In the genomic region with DNA sequence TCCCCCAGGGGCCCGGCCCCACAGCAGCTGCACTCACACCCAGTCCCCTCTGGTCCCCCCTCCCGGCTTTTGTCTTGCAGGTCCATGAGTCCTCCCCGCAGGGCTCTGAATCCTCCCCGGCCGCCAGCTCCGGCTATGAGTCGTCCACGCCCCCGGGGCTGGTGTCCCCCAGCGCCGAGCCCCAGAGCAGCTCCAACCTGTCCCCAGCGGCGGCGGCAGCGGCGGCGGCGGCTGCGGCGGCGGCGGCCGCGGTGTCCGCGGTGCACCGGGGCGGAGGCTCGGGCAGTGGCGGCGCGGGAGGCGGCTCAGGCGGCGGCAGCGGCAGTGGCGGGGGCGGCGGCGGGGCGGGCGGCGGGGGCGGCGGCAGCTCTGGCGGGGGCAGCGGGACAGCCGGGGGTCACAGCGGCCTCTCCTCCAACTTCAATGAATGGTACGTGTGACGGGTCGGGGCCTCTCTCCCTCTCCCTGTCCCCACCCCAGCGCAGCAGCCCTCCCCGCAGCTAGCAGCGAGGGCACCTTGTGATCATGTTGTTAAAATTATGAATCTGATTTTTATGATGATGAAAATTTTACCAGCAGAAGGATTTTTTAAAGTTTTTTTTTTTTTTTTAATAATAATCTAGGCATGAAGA, we compare ENCODE assay signal across 16 cellular contexts. TPM values are rescaled to one million over a fixed set of nuclear protein-coding genes. Genes with fewer than 3 reads are reported as not detected.
DNase-seq lines count a peak whose midpoint lies in the region; ATAC-seq and TF ChIP-seq lines count a peak whose summit lies in the region.
"Had no signal": no experiment of that assay in that cellular context is flagged by ENCODE, and none has a peak within 500 bp of the region (broad histone marks: within the 10 kb centered on the region; RNA-seq: fewer than 3 reads in every experiment).

No MANE protein-coding gene starts in this region.

- H3K4me3 ChIP-seq in NT2/D1 (ENCODE audit: insufficient read length, low read depth) (peak overlapping the region; percentile 79), endodermal cell (ENCODE audit: low read length) (peak overlapping the region; percentile 92)

- POLR2A ChIA-PET in activated naive CD8-positive, alpha-beta T cell treated with anti-CD3 and anti-CD28 coated beads, Interleukin-2, amount 10 ng/mL, durations not matched to agents 7 days and 5 days (lab: Charles Lee), result no interaction called here
- POLR2A ChIA-PET in naive thymus-derived CD8-positive, alpha-beta T cell (lab: Charles Lee), result interaction anchor here (0.9 to 2.7 kb wide), 3 partner anchors 10 to 15 kb away, joined by 4 to 15 read pairs (median 6); no protein-coding TSS in a partner anchor

- DNase-seq in activated naive CD8-positive, alpha-beta T cell treated with anti-CD3 and anti-CD28 coated beads, Interleukin-2, amount 10 ng/mL, durations not matched to agents 7 days and 5 days, result peak; percentile 44
- no peak for DNase-seq in activated naive CD8-positive, alpha-beta T cell treated with anti-CD3 and anti-CD28 coated beads, Interleukin-2, amount 50 U/mL, for 24 hours
- no peak for DNase-seq in NT2/D1 (ENCODE audit: low read depth, low spot score)
- DNase-seq in endodermal cell, result peak; percentile 75
- peak; percentile 37 for DNase-seq in stimulated activated CD8-positive, alpha-beta memory T cell treated with anti-CD3 and anti-CD28 coated beads, Interleukin-4, amount 100 ng/mL, for 48 hours
- no peak for DNase-seq in SW 1271 (lab: John Stamatoyannopoulos, UW)
- DNase-seq in naive thymus-derived CD8-positive, alpha-beta T cell, result no peak
- DNase-seq in caudate nucleus (lab: John Stamatoyannopoulos, UW), result no peak
- DNase-seq: C1 segment of cervical spinal cord; stimulated activated CD4-positive, alpha-beta T cell treated with anti-CD3 and anti-CD28 coated beads, Interleukin-4, amount 100 ng/mL, for 24 hours; T-helper 1 cell had no signal

- peaks cover 71% of the 10 kb centered on the region for H3K27me3 Mint-ChIP-seq in activated naive CD8-positive, alpha-beta T cell treated with anti-CD3 and anti-CD28 coated beads, Interleukin-2, amount 10 ng/mL, durations not matched to agents 7 days and 5 days
- peaks cover 70% of the 10 kb centered on the region for H3K27me3 Mint-ChIP-seq in activated naive CD8-positive, alpha-beta T cell treated with anti-CD3 and anti-CD28 coated beads, Interleukin-2, amount 50 U/mL, for 24 hours
- peaks cover 2% of the 10 kb centered on the region for H3K27me3 Mint-ChIP-seq in endodermal cell (ENCODE audit: insufficient read depth)
- H3K27me3 Mint-ChIP-seq in naive thymus-derived CD8-positive, alpha-beta T cell, result peaks cover 20 to 74% (median 51%) of the 10 kb centered on the region in 5 donors

- H3K9me3 Mint-ChIP-seq in activated naive CD8-positive, alpha-beta T cell treated with anti-CD3 and anti-CD28 coated beads, Interleukin-2, amount 10 ng/mL, durations not matched to agents 7 days and 5 days, result no peaks in the 10 kb centered on the region
- no peaks in the 10 kb centered on the region for H3K9me3 Mint-ChIP-seq in activated naive CD8-positive, alpha-beta T cell treated with anti-CD3 and anti-CD28 coated beads, Interleukin-2, amount 50 U/mL, for 24 hours
- no peaks in the 10 kb centered on the region for H3K9me3 Mint-ChIP-seq in endodermal cell
- peaks cover 0 to 46% (median 9%) of the 10 kb centered on the region in 9 donors for H3K9me3 Mint-ChIP-seq in naive thymus-derived CD8-positive, alpha-beta T cell
- H3K9me3 Mint-ChIP-seq: stimulated activated naive CD8-positive, alpha-beta T cell treated with anti-CD3 and anti-CD28 coated beads, Interleukin-15, Interleukin-2, amounts not matched to agents 100 ng/mL and 50 ng/mL, for 24 hours had no signal

- H3K36me3 ChIP-seq in NT2/D1 (ENCODE audit: insufficient read depth, insufficient read length, low read length) (no peaks in the 10 kb centered on the region), endodermal cell (ENCODE audit: control insufficient read depth, insufficient read depth, low read length) (peaks cover 48% of the 10 kb centered on the region)

- ATAC-seq in activated naive CD8-positive, alpha-beta T cell treated with anti-CD3 and anti-CD28 coated beads, Interleukin-2, amount 10 ng/mL, durations not matched to agents 7 days and 5 days (ENCODE audit: low read depth), result no peak
- ATAC-seq in activated naive CD8-positive, alpha-beta T cell treated with anti-CD3 and anti-CD28 coated beads, Interleukin-2, amount 50 U/mL, for 24 hours, result no peak
- ATAC-seq in naive thymus-derived CD8-positive, alpha-beta T cell, result no peak

- H3K4me1 Mint-ChIP-seq in activated naive CD8-positive, alpha-beta T cell treated with anti-CD3 and anti-CD28 coated beads, Interleukin-2, amount 10 ng/mL, durations not matched to agents 7 days and 5 days, result peaks cover 25% of the 10 kb centered on the region
- H3K4me1 Mint-ChIP-seq in activated naive CD8-positive, alpha-beta T cell treated with anti-CD3 and anti-CD28 coated beads, Interleukin-2, amount 50 U/mL, for 24 hours, result peaks cover 33% of the 10 kb centered on the region
- H3K4me1 Mint-ChIP-seq in endodermal cell, result peaks cover 37% of the 10 kb centered on the region
- H3K4me1 Mint-ChIP-seq in naive thymus-derived CD8-positive, alpha-beta T cell, result peaks cover 6 to 32% (median 27%) of the 10 kb centered on the region in 4 donors

- H3K27me3 ChIP-seq in NT2/D1 (ENCODE audit: insufficient read depth, insufficient read length) (peaks cover 52% of the 10 kb centered on the region), endodermal cell (ENCODE audit: control insufficient read depth, insufficient read depth, low read length, poor library complexity, severe bottlenecking) (no peaks in the 10 kb centered on the region)

- no peaks in the 10 kb centered on the region for H3K36me3 Mint-ChIP-seq in activated naive CD8-positive, alpha-beta T cell treated with anti-CD3 and anti-CD28 coated beads, Interleukin-2, amount 10 ng/mL, durations not matched to agents 7 days and 5 days
- H3K36me3 Mint-ChIP-seq in activated naive CD8-positive, alpha-beta T cell treated with anti-CD3 and anti-CD28 coated beads, Interleukin-2, amount 50 U/mL, for 24 hours (ENCODE audit: low read depth), result peaks cover 12% of the 10 kb centered on the region
- H3K36me3 Mint-ChIP-seq in endodermal cell (ENCODE audit: low read depth), result peaks cover 37% of the 10 kb centered on the region
- peaks cover 9 to 23% (median 14%) of the 10 kb centered on the region in 3 donors for H3K36me3 Mint-ChIP-seq in naive thymus-derived CD8-positive, alpha-beta T cell

- no peak overlapping the region for H3K27ac Mint-ChIP-seq in activated naive CD8-positive, alpha-beta T cell treated with anti-CD3 and anti-CD28 coated beads, Interleukin-2, amount 10 ng/mL, durations not matched to agents 7 days and 5 days
- H3K27ac Mint-ChIP-seq in activated naive CD8-positive, alpha-beta T cell treated with anti-CD3 and anti-CD28 coated beads, Interleukin-2, amount 50 U/mL, for 24 hours, result no peak overlapping the region
- H3K27ac Mint-ChIP-seq in endodermal cell, result no peak overlapping the region
- peak overlapping the region in 2 of 10 donors; percentile 85 to 90 for H3K27ac Mint-ChIP-seq in naive thymus-derived CD8-positive, alpha-beta T cell

- no peak for TF ChIP-seq CTCF in endodermal cell (conservative IDR thresholded peaks at IDR 0.05)

- H3K9ac ChIP-seq in NT2/D1 (ENCODE audit: insufficient read length, low read depth) (peak overlapping the region; percentile 83), endodermal cell (ENCODE audit: extremely low read depth, low read length, poor library complexity, severe bottlenecking) (peak overlapping the region; percentile 98)

- H3K27ac ChIP-seq in endodermal cell (ENCODE audit: low read depth, low read length) (peak overlapping the region; percentile 91), caudate nucleus (ENCODE audit: low read depth, low read length) (no peak overlapping the region)

- no peaks in the 10 kb centered on the region for H3K9me3 ChIP-seq in NT2/D1 (ENCODE audit: insufficient read depth, low read length)
- no peaks in the 10 kb centered on the region for H3K9me3 ChIP-seq in endodermal cell (ENCODE audit: control insufficient read depth, low read length)

- H3K4me1 ChIP-seq in NT2/D1 (ENCODE audit: insufficient read depth, insufficient read length) (peaks cover 6% of the 10 kb centered on the region), endodermal cell (ENCODE audit: control insufficient read depth, insufficient read depth, low read length) (no peaks in the 10 kb centered on the region)

- WGBS in endodermal cell (ENCODE audit: insufficient coverage in 1 of 2, insufficient read length in 1 of 2), 2 experiments, result 0% methylated on average over 3 to 52 of the region's 55 CpGs

- no peak overlapping the region for H3K4me3 Mint-ChIP-seq in activated naive CD8-positive, alpha-beta T cell treated with anti-CD3 and anti-CD28 coated beads, Interleukin-2, amount 10 ng/mL, durations not matched to agents 7 days and 5 days
- H3K4me3 Mint-ChIP-seq in activated naive CD8-positive, alpha-beta T cell treated with anti-CD3 and anti-CD28 coated beads, Interleukin-2, amount 50 U/mL, for 24 hours, result no peak overlapping the region
- peak overlapping the region; percentile 94 for H3K4me3 Mint-ChIP-seq in endodermal cell
- no peak overlapping the region for H3K4me3 Mint-ChIP-seq in naive thymus-derived CD8-positive, alpha-beta T cell

RNA-seq across cellular contexts. Expression of gene ZIC2, which starts 3.8 kb away (rescaled TPM):
- total RNA-seq in activated naive CD8-positive, alpha-beta T cell treated with anti-CD3 and anti-CD28 coated beads, Interleukin-2, amount 10 ng/mL, durations not matched to agents 7 days and 5 days, result not detected
- total RNA-seq in endodermal cell, result 100 to 1,000 TPM; 182 to 301 TPM
- polyA plus RNA-seq in endodermal cell (2013, experiment 1 of 2), result 198 TPM
- polyA plus RNA-seq in endodermal cell (2013, experiment 2 of 2), result 160 TPM
- not detected for total RNA-seq in naive thymus-derived CD8-positive, alpha-beta T cell
- polyA plus RNA-seq in naive thymus-derived CD8-positive, alpha-beta T cell, result not detected
- total RNA-seq: activated CD8-positive, alpha-beta memory T cell treated with anti-CD3 and anti-CD28 coated beads for 36 hours; mesenteric fat pad; OCI-LY7 had no signal

RNA-seq across cellular contexts. Expression of gene ZIC5, which starts 13.8 kb away (rescaled TPM):
- not detected for total RNA-seq in activated naive CD8-positive, alpha-beta T cell treated with anti-CD3 and anti-CD28 coated beads, Interleukin-2, amount 10 ng/mL, durations not matched to agents 7 days and 5 days
- total RNA-seq in endodermal cell, result 10 to 100 TPM; 11.0 to 13.7 TPM
- polyA plus RNA-seq in endodermal cell (2013, experiment 1 of 2), result 40.1 TPM
- polyA plus RNA-seq in endodermal cell (2013, experiment 2 of 2), result 36.9 TPM
- total RNA-seq in naive thymus-derived CD8-positive, alpha-beta T cell, result not detected
- polyA plus RNA-seq in naive thymus-derived CD8-positive, alpha-beta T cell, result not detected
- total RNA-seq: activated CD8-positive, alpha-beta memory T cell treated with anti-CD3 and anti-CD28 coated beads for 36 hours; HT-29; mesenteric fat pad; OCI-LY7 had no signal

Comparison
In these comparisons a context has a peak if more than half of its experiments do, and no peak if none do; other contexts are left out.
1. DNase-seq: peak in activated naive CD8-positive, alpha-beta T cell treated with anti-CD3 and anti-CD28 coated beads, Interleukin-2, amount 10 ng/mL, durations not matched to agents 7 days and 5 days (single experiment), endodermal cell (single experiment) and stimulated activated CD8-positive, alpha-beta memory T cell treated with anti-CD3 and anti-CD28 coated beads, Interleukin-4, amount 100 ng/mL, for 48 hours (single experiment); none in activated naive CD8-positive, alpha-beta T cell treated with anti-CD3 and anti-CD28 coated beads, Interleukin-2, amount 50 U/mL, for 24 hours (single experiment), NT2/D1 (single experiment), SW 1271 (0 of 2), naive thymus-derived CD8-positive, alpha-beta T cell (0 of 10) and caudate nucleus (0 of 61).
2. RNA of gene ZIC2, which starts 3.8 kb away (total RNA-seq): 182 to 301 TPM in endodermal cell; not detected in activated naive CD8-positive, alpha-beta T cell treated with anti-CD3 and anti-CD28 coated beads, Interleukin-2, amount 10 ng/mL, durations not matched to agents 7 days and 5 days and not detected in naive thymus-derived CD8-positive, alpha-beta T cell; every median in the first group is over 100 times any median in the second.
3. RNA of gene ZIC5, which starts 13.8 kb away (total RNA-seq): 11.0 to 13.7 TPM in endodermal cell; not detected in activated naive CD8-positive, alpha-beta T cell treated with anti-CD3 and anti-CD28 coated beads, Interleukin-2, amount 10 ng/mL, durations not matched to agents 7 days and 5 days and not detected in naive thymus-derived CD8-positive, alpha-beta T cell; every median in the first group is over 10 times any median in the second.